In genomic region chr4:32261196-32261595, GRCh38 we compare ENCODE assay signal across 18 cellular contexts.
"Had no signal": no experiment of that assay in that cellular context is flagged by ENCODE, and none has a peak within 500 bp of the region (broad histone marks: within the 10 kb centered on the region; RNA-seq: fewer than 3 reads in every experiment).

No MANE protein-coding gene starts in this region.

- DNase-seq: KBM-7, NCI-H1092, NCI-H1105 treated with DMSO at 0.1 percent for 48 hours, NCI-H1417 treated with DMSO at 0.1 percent for 48 hours, NCI-H146, NCI-H1694 treated with DMSO at 0.1 percent for 48 hours, NCI-H1930, NCI-H2081, NCI-H2107, NCI-H2227 treated with DMSO at 0.1 percent for 48 hours, NCI-H524, NCI-H526 treated with DMSO at 0.1 percent for 48 hours, NCI-H748 treated with DMSO at 0.1 percent for 48 hours, SHP77, SK-N-SH had no signal

- H3K4me2 ChIP-seq: SK-N-SH had no signal

- H3K27ac ChIP-seq: HL-60, RWPE1 had no signal

- FAIRE-seq: HTR-8/SVneo had no signal

- H3K9ac ChIP-seq: SK-N-SH had no signal

- H3K9me3 ChIP-seq: SK-N-SH had no signal
